In genomic region chr5:72347801-72348305, GRCh38 we compare ENCODE assay signal across 9 cellular contexts. TPM values are rescaled to one million over a fixed set of nuclear protein-coding genes. Genes with fewer than 3 reads are reported as not detected.
DNase-seq lines count a peak whose midpoint lies in the region; ATAC-seq, FAIRE-seq and TF ChIP-seq lines count a peak whose summit lies in the region.
"Had no signal": no experiment of that assay in that cellular context is flagged by ENCODE, and none has a peak within 500 bp of the region (broad histone marks: within the 10 kb centered on the region; RNA-seq: fewer than 3 reads in every experiment).

No MANE protein-coding gene starts in this region.

- TF ChIP-seq POLR2A in GM12891 (IDR thresholded peaks at IDR 0.05; ENCODE audit: low read depth, low read length): no peak

- CTCF ChIA-PET in activated naive CD4-positive, alpha-beta T cell treated with anti-CD3 and anti-CD28 coated beads for 36 hours (lab: Charles Lee): no interaction called here

- H3K9me3 Mint-ChIP-seq in activated naive CD4-positive, alpha-beta T cell treated with anti-CD3 and anti-CD28 coated beads for 36 hours: no peaks in the 10 kb centered on the region

- FAIRE-seq in pancreas (lab: Jason Lieb, UNC): no peak
- FAIRE-seq in GM12891 (lab: Jason Lieb, UNC): no peak

- H3K4me1 Mint-ChIP-seq in activated naive CD4-positive, alpha-beta T cell treated with anti-CD3 and anti-CD28 coated beads for 36 hours (ENCODE audit: low read depth): peaks cover 24% of the 10 kb centered on the region

- H3K27me3 ChIP-seq in pancreas: no peaks in the 10 kb centered on the region
- H3K27me3 ChIP-seq: vagina had no signal

- WGBS in pancreas, 2 donors: 92 to 93% methylated on average over 4 of the region's 4 CpGs

- H3K36me3 Mint-ChIP-seq in activated naive CD4-positive, alpha-beta T cell treated with anti-CD3 and anti-CD28 coated beads for 36 hours (ENCODE audit: low read depth): peaks cover 38% of the 10 kb centered on the region

- no peak overlapping the region for H3K4me3 ChIP-seq in pancreas
- H3K4me3 ChIP-seq: vagina had no signal

- H3K27me3 Mint-ChIP-seq in activated naive CD4-positive, alpha-beta T cell treated with anti-CD3 and anti-CD28 coated beads for 36 hours (ENCODE audit: low read depth): no peaks in the 10 kb centered on the region

- DNase-seq in activated naive CD4-positive, alpha-beta T cell treated with anti-CD3 and anti-CD28 coated beads for 36 hours: peak; percentile 36
- no peak for DNase-seq in activated naive CD4-positive, alpha-beta T cell (lab: John Stamatoyannopoulos, UW)
- DNase-seq in RKO (ENCODE audit: low spot score) (peak; percentile 35), pancreas (no peak), GM12891 (ENCODE audit: insufficient read length, low spot score) (no peak), GM19240 (ENCODE audit: insufficient read length, low spot score) (no peak)
- peak; percentile 34 for DNase-seq in stimulated activated CD8-positive, alpha-beta memory T cell treated with anti-CD3 and anti-CD28 coated beads, Interleukin-4, amount 100 ng/mL, for 48 hours

- H3K27ac ChIP-seq in pancreas: no peak overlapping the region
- H3K27ac ChIP-seq: vagina had no signal

- no peak for TF ChIP-seq CTCF in pancreas (IDR thresholded peaks at IDR 0.05)

- peaks cover 0 to 8% (median 6%) of the 10 kb centered on the region in 3 donors for H3K36me3 ChIP-seq in pancreas

- ATAC-seq in esophagus mucosa (peak; percentile 86), pancreas (no peak)

- no peaks in the 10 kb centered on the region for H3K9me3 ChIP-seq in pancreas
- H3K9me3 ChIP-seq: vagina had no signal

- intact Hi-C loops in activated naive CD4-positive, alpha-beta T cell treated with anti-CD3 and anti-CD28 coated beads for 36 hours (cut with micrococcal nuclease): loop anchor here (1.0 to 2.0 kb wide), 2 partner anchors 28 to 113 kb away; partner anchors contain the start of genes MRPS27 and PTCD2
- intact Hi-C loops in pancreas (cut with DNase I): no loop called here

- H3K4me1 ChIP-seq in pancreas: no peaks in the 10 kb centered on the region
- H3K4me1 ChIP-seq: vagina had no signal

- peak overlapping the region; percentile 48 for H3K27ac Mint-ChIP-seq in activated naive CD4-positive, alpha-beta T cell treated with anti-CD3 and anti-CD28 coated beads for 36 hours

- no peak overlapping the region for H3K4me3 Mint-ChIP-seq in activated naive CD4-positive, alpha-beta T cell treated with anti-CD3 and anti-CD28 coated beads for 36 hours

TF ChIP-seq in GM12891, 5 proteins besides CTCF, POLR2A, EP300 and RAD21:
- TF ChIP-seq POLR2AphosphoS5 (IDR thresholded peaks at IDR 0.05; ENCODE audit: low read depth, low read length) (no peak), SPI1 (IDR thresholded peaks at IDR 0.05; ENCODE audit: low read depth, low read length) (no peak), POU2F2 (IDR thresholded peaks at IDR 0.05; ENCODE audit: low read depth, low read length) (no peak), TAF1 (IDR thresholded peaks at IDR 0.05; ENCODE audit: low read depth, low read length) (no peak), PAX5 (IDR thresholded peaks at IDR 0.05; ENCODE audit: insufficient read depth, low read length, severe bottlenecking) (no peak)

RNA-seq across cellular contexts. Expression of gene PTCD2, which starts 27.7 kb away (rescaled TPM):
- 10 to 100 TPM; 10.1 to 11.6 TPM for total RNA-seq in activated naive CD4-positive, alpha-beta T cell treated with anti-CD3 and anti-CD28 coated beads for 36 hours
- total RNA-seq in esophagus mucosa (7.7 TPM), pancreas (1 to 10 TPM; 2.2 to 5.3 (median 2.8) TPM)
- polyA plus RNA-seq in pancreas: 1 to 10 TPM in 1 of 2 donors, under 1 TPM in 1; 0.80 to 2.5 TPM
- 5.2 TPM for polyA plus RNA-seq in GM12891 (2012; ENCODE audit: low read depth, missing spikeins)

RNA-seq across cellular contexts. Expression of gene MRPS27, which starts 27.8 kb away (rescaled TPM):
- 10 to 100 TPM; 86.0 to 95.8 TPM for total RNA-seq in activated naive CD4-positive, alpha-beta T cell treated with anti-CD3 and anti-CD28 coated beads for 36 hours
- total RNA-seq in esophagus mucosa (63.2 TPM), pancreas (10 to 100 TPM; 17.3 to 28.0 (median 23.8) TPM)
- 10 to 100 TPM in 1 of 2 donors, 1 to 10 TPM in 1; 9.4 to 17.4 TPM for polyA plus RNA-seq in pancreas
- polyA plus RNA-seq in GM12891 (2012; ENCODE audit: low read depth, missing spikeins): 41.7 TPM

Comparison
In these comparisons a context has a peak if more than half of its experiments do, and no peak if none do; other contexts are left out.
1. DNase-seq: peak in activated naive CD4-positive, alpha-beta T cell treated with anti-CD3 and anti-CD28 coated beads for 36 hours (single experiment), RKO (single experiment) and stimulated activated CD8-positive, alpha-beta memory T cell treated with anti-CD3 and anti-CD28 coated beads, Interleukin-4, amount 100 ng/mL, for 48 hours (single experiment); none in activated naive CD4-positive, alpha-beta T cell (0 of 4), pancreas (0 of 6), GM12891 (single experiment) and GM19240 (single experiment).